In the genomic region with DNA sequence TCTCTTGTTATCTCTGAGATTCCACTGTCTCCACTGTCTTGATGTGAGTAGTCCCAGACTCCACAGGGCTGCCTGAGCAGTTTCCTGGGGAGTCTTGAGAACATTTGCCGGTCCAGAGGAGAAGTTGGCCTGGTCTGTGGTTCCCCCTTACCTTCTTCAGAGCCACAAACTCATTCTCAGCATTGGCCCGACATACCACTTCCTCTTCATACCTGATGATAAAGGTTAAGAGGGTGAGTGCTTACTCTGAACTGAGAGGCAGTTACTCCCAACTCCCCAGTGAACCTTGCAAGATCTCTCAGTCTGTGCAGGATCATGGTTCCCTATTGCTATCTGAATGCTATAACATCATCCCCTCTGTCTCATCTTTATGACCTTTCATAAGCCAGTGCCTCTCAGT, we compare ENCODE assay signal across 16 cellular contexts. TPM values are rescaled to one million over a fixed set of nuclear protein-coding genes. Genes with fewer than 3 reads are reported as not detected.
"Had no signal": no experiment of that assay in that cellular context is flagged by ENCODE, and none has a peak within 500 bp of the region (broad histone marks: within the 10 kb centered on the region; RNA-seq: fewer than 3 reads in every experiment).

No MANE protein-coding gene starts in this region.

- DNase-seq: activated CD4-positive, alpha-beta T cell treated with anti-CD3 and anti-CD28 coated beads, Interleukin-2, amount 50 U/mL, for 1 hour; activated CD4-positive, CD25-positive, alpha-beta regulatory T cell; activated gamma-delta T cell treated with Interleukin-2 at 50 U/mL for 16 hours; activated T-cell treated with anti-CD3 and anti-CD28 coated beads, Interleukin-2, amount 50 U/mL, for 4 hours; hippocampal formation; mammary epithelial cell; right cardiac atrium; SW 1271 had no signal

- H3K9me3 Mint-ChIP-seq: activated T-cell treated with anti-CD3 and anti-CD28 coated beads, Interleukin-2, amount 50 U/mL, for 4 hours; natural killer cell treated with Interleukin-12 subunit alpha and Interleukin-12 subunit beta and Interleukin-15 and Interleukin-18, amount 100 ng/mL, for 72 hours had no signal

- H3K27ac Mint-ChIP-seq: natural killer cell treated with Interleukin-12 subunit alpha and Interleukin-12 subunit beta and Interleukin-15 and Interleukin-18, amount 100 ng/mL, for 72 hours had no signal

- ATAC-seq: activated T-cell treated with anti-CD3 and anti-CD28 coated beads, Interleukin-2, amount 50 U/mL, for 4 hours; esophagus mucosa; left lobe of liver; natural killer cell treated with Interleukin-12 subunit alpha and Interleukin-12 subunit beta and Interleukin-15 and Interleukin-18, amount 100 ng/mL, for 72 hours; right cardiac atrium had no signal

- H3K4me3 Mint-ChIP-seq: activated T-cell treated with anti-CD3 and anti-CD28 coated beads, Interleukin-2, amount 50 U/mL, for 4 hours; natural killer cell treated with Interleukin-12 subunit alpha and Interleukin-12 subunit beta and Interleukin-15 and Interleukin-18, amount 100 ng/mL, for 72 hours had no signal

- H3K36me3 Mint-ChIP-seq: natural killer cell treated with Interleukin-12 subunit alpha and Interleukin-12 subunit beta and Interleukin-15 and Interleukin-18, amount 100 ng/mL, for 72 hours had no signal

RNA-seq across cellular contexts. Expression of gene KRT84, which starts 2.6 kb away (rescaled TPM):
- total RNA-seq: activated T-cell treated with anti-CD3 and anti-CD28 coated beads, Interleukin-2, amount 50 U/mL, for 4 hours; cardiac muscle cell; esophagus mucosa; left lobe of liver; mucosa of gallbladder; natural killer cell treated with Interleukin-12 subunit alpha and Interleukin-12 subunit beta and Interleukin-15 and Interleukin-18, amount 100 ng/mL, for 72 hours; prostate gland; right cardiac atrium; SK-MEL-5; urinary bladder had no signal

RNA-seq across cellular contexts. Expression of gene KRT85, which starts 15.6 kb away (rescaled TPM):
- total RNA-seq: activated T-cell treated with anti-CD3 and anti-CD28 coated beads, Interleukin-2, amount 50 U/mL, for 4 hours; esophagus mucosa; left lobe of liver; mammary epithelial cell; mucosa of gallbladder; natural killer cell treated with Interleukin-12 subunit alpha and Interleukin-12 subunit beta and Interleukin-15 and Interleukin-18, amount 100 ng/mL, for 72 hours; prostate gland; right cardiac atrium; SK-MEL-5; urinary bladder had no signal

RNA-seq across cellular contexts. Expression of gene KRT82, which starts 23.3 kb away (rescaled TPM):
- total RNA-seq: activated T-cell treated with anti-CD3 and anti-CD28 coated beads, Interleukin-2, amount 50 U/mL, for 4 hours; cardiac muscle cell; esophagus mucosa; left lobe of liver; mammary epithelial cell; mucosa of gallbladder; natural killer cell treated with Interleukin-12 subunit alpha and Interleukin-12 subunit beta and Interleukin-15 and Interleukin-18, amount 100 ng/mL, for 72 hours; prostate gland; right cardiac atrium; SK-MEL-5; urinary bladder had no signal

RNA-seq across cellular contexts. Expression of gene KRT75, which starts 51.3 kb away (rescaled TPM):
- total RNA-seq: activated T-cell treated with anti-CD3 and anti-CD28 coated beads, Interleukin-2, amount 50 U/mL, for 4 hours; cardiac muscle cell; left lobe of liver; mucosa of gallbladder; natural killer cell treated with Interleukin-12 subunit alpha and Interleukin-12 subunit beta and Interleukin-15 and Interleukin-18, amount 100 ng/mL, for 72 hours; prostate gland; right cardiac atrium; SK-MEL-5; urinary bladder had no signal
